9 cellular contexts compared by ENCODE assay signal in genomic region chr2:163155279-163155883, GRCh38.
A peak's percentile ranks its signal among the peaks of the same experiment; 100 is the strongest.
DNase-seq lines count a peak whose midpoint lies in the region; ATAC-seq and TF ChIP-seq lines count a peak whose summit lies in the region.
"Had no signal": no experiment of that assay in that cellular context is flagged by ENCODE, and none has a peak within 500 bp of the region (broad histone marks: within the 10 kb centered on the region; RNA-seq: fewer than 3 reads in every experiment).

No MANE protein-coding gene starts in this region.

- no peaks in the 10 kb centered on the region for H3K27me3 ChIP-seq in aorta (ENCODE audit: control insufficient read depth in 1 of 2, insufficient read depth in 2 of 2, low read length in 1 of 2)

- H3K9me3 ChIP-seq in aorta (ENCODE audit: control insufficient read depth, low read length) = no peaks in the 10 kb centered on the region

- in situ Hi-C loops in ACHN (cut with HindIII; ENCODE audit: low pct_ligation_motif_present, low pct_unique_long_range_greater_than_20kb, low sequenced_read_pairs) = no loop called here
- in situ Hi-C loops in GM13977 (cut with MboI; ENCODE audit: low pct_unique_long_range_greater_than_20kb, low sequenced_read_pairs, unreplicated experiment) = no loop called here

- no peak overlapping the region for H3K4me3 ChIP-seq in aorta (ENCODE audit: low read length in 2 of 2)

- intact Hi-C loops in aorta (cut with DNase I) = no loop called here

- H3K27ac Mint-ChIP-seq in stimulated activated effector memory CD8-positive, alpha-beta T cell treated with anti-CD3 and anti-CD28 coated beads, Interleukin-12 subunit alpha, Interleukin-12 subunit beta, amount 100 ng/mL, for 72 hours = no peak overlapping the region

- no peaks in the 10 kb centered on the region for H3K4me1 ChIP-seq in aorta (ENCODE audit: control insufficient read depth in 1 of 2, insufficient read depth in 2 of 2, low read length in 2 of 2)

- peak; percentile 56 for TF ChIP-seq CTCF in GM13977 (IDR thresholded peaks at IDR 0.05; ENCODE audit: extremely low read depth, insufficient read depth, missing control alignments)

- H3K36me3 ChIP-seq in aorta (ENCODE audit: control insufficient read depth in 1 of 2, insufficient read depth in 2 of 2, low read length in 1 of 2) = no peaks in the 10 kb centered on the region

- DNase-seq in ACHN (peak; percentile 63), GM13977 (ENCODE audit: low spot score) (peak; percentile 23), NCI-H146 (lab: John Stamatoyannopoulos, UW) (peak; percentile 36), amniotic epithelial cell (ENCODE audit: low read depth) (peak; percentile 28), kidney tubule cell (ENCODE audit: low spot score) (peak; percentile 53), aorta (no peak)
- no peak for DNase-seq in stimulated activated effector memory CD8-positive, alpha-beta T cell treated with anti-CD3 and anti-CD28 coated beads, Interleukin-12 subunit alpha, Interleukin-12 subunit beta, amount 100 ng/mL, for 72 hours (ENCODE audit: low spot score in 2 of 2)

- no peaks in the 10 kb centered on the region for H3K36me3 Mint-ChIP-seq in stimulated activated effector memory CD8-positive, alpha-beta T cell treated with anti-CD3 and anti-CD28 coated beads, Interleukin-12 subunit alpha, Interleukin-12 subunit beta, amount 100 ng/mL, for 72 hours

- ATAC-seq in HG02852 (IDR thresholded peaks at IDR 0.05; ENCODE audit: unreplicated experiment) = peak; percentile 84
- no peak for ATAC-seq in stimulated activated effector memory CD8-positive, alpha-beta T cell treated with anti-CD3 and anti-CD28 coated beads, Interleukin-12 subunit alpha, Interleukin-12 subunit beta, amount 100 ng/mL, for 72 hours
- ATAC-seq in aorta (ENCODE audit: low FRiP score) = no peak

- H3K27ac ChIP-seq in aorta (ENCODE audit: low read depth in 1 of 2, low read length in 2 of 2) = no peak overlapping the region
- H3K27ac ChIP-seq: epithelial cell of prostate had no signal

- 41 to 42% methylated on average over 3 of the region's 3 CpGs for WGBS in aorta, 2 donors

- no peaks in the 10 kb centered on the region for H3K4me1 Mint-ChIP-seq in stimulated activated effector memory CD8-positive, alpha-beta T cell treated with anti-CD3 and anti-CD28 coated beads, Interleukin-12 subunit alpha, Interleukin-12 subunit beta, amount 100 ng/mL, for 72 hours

- peaks cover 15% of the 10 kb centered on the region for H3K9me3 Mint-ChIP-seq in stimulated activated effector memory CD8-positive, alpha-beta T cell treated with anti-CD3 and anti-CD28 coated beads, Interleukin-12 subunit alpha, Interleukin-12 subunit beta, amount 100 ng/mL, for 72 hours

- H3K4me3 Mint-ChIP-seq in stimulated activated effector memory CD8-positive, alpha-beta T cell treated with anti-CD3 and anti-CD28 coated beads, Interleukin-12 subunit alpha, Interleukin-12 subunit beta, amount 100 ng/mL, for 72 hours = no peak overlapping the region

Comparison
In these comparisons a context has a peak if more than half of its experiments do, and no peak if none do; other contexts are left out.
1. DNase-seq: peak in ACHN (single experiment), GM13977 (single experiment), NCI-H146 (single experiment), amniotic epithelial cell (single experiment) and kidney tubule cell (single experiment); none in stimulated activated effector memory CD8-positive, alpha-beta T cell treated with anti-CD3 and anti-CD28 coated beads, Interleukin-12 subunit alpha, Interleukin-12 subunit beta, amount 100 ng/mL, for 72 hours (0 of 2) and aorta (0 of 2).